ENCODE assay signal across 16 cellular contexts in genomic region chr12:90281156-90281868, GRCh38.
A peak's percentile ranks its signal among the peaks of the same experiment; 100 is the strongest.
DNase-seq lines count a peak whose midpoint lies in the region; ATAC-seq and TF ChIP-seq lines count a peak whose summit lies in the region.
"Had no signal": no experiment of that assay in that cellular context is flagged by ENCODE, and none has a peak within 500 bp of the region (broad histone marks: within the 10 kb centered on the region; RNA-seq: fewer than 3 reads in every experiment).

No MANE protein-coding gene starts in this region.

- no peaks in the 10 kb centered on the region for H3K79me2 ChIP-seq in OCI-LY3 (ENCODE audit: low read length)

- H3K4me3 ChIP-seq in OCI-LY3 (ENCODE audit: low read length) (no peak overlapping the region), endodermal cell (ENCODE audit: low read length) (peak overlapping the region; percentile 18), HAP-1 (no peak overlapping the region)

- H2AFZ ChIP-seq in OCI-LY3 (ENCODE audit: low read depth, low read length) = no peak overlapping the region

- TF ChIP-seq CTCF in OCI-LY3 (IDR thresholded peaks at IDR 0.05; ENCODE audit: low read depth, low read length) (no peak), endodermal cell (conservative IDR thresholded peaks at IDR 0.05) (no peak)

- peaks cover 15% of the 10 kb centered on the region for H3K4me1 Mint-ChIP-seq in activated naive CD4-positive, alpha-beta T cell treated with anti-CD3 and anti-CD28 coated beads, Interleukin-2, amount 50 U/mL, for 24 hours
- no peaks in the 10 kb centered on the region for H3K4me1 Mint-ChIP-seq in endodermal cell
- peaks cover 13 to 21% of the 10 kb centered on the region in 2 donors for H3K4me1 Mint-ChIP-seq in stimulated activated naive B cell treated with anti-CD40 and anti-IgM and Interleukin-4, amounts not matched to agents 10 μg/mL and 1 μg/mL and 100 μg/mL, for 72 hours
- H3K4me1 Mint-ChIP-seq: CD14-positive monocyte had no signal

- H3K27ac ChIP-seq in OCI-LY3 (ENCODE audit: low read length) (peak overlapping the region; percentile 60; the same call in 1 of the 2 replicates), endodermal cell (ENCODE audit: low read depth, low read length) (no peak overlapping the region)

- ATAC-seq in stimulated activated naive B cell treated with anti-CD40 and anti-IgM and Interleukin-4, amounts not matched to agents 10 μg/mL and 1 μg/mL and 100 μg/mL, for 72 hours (replicated peaks) = no peak
- ATAC-seq in left cardiac atrium = no peak

- H3K27me3 ChIP-seq in OCI-LY3 (ENCODE audit: low read depth, low read length) (no peaks in the 10 kb centered on the region), endodermal cell (ENCODE audit: control insufficient read depth, insufficient read depth, low read length, poor library complexity, severe bottlenecking) (no peaks in the 10 kb centered on the region), HAP-1 (ENCODE audit: low read depth) (no peaks in the 10 kb centered on the region)

- in situ Hi-C loops in HAP-1 (cut with MboI; ENCODE audit: low sequenced_read_pairs) = no loop called here

- WGBS in endodermal cell (ENCODE audit: insufficient coverage in 1 of 2, insufficient read length in 1 of 2), 2 experiments = 77 to 89% methylated on average over 1 of the region's 1 CpG

- H3K27ac Mint-ChIP-seq in activated naive CD4-positive, alpha-beta T cell treated with anti-CD3 and anti-CD28 coated beads, Interleukin-2, amount 50 U/mL, for 24 hours = peak overlapping the region; percentile 85
- no peak overlapping the region for H3K27ac Mint-ChIP-seq in endodermal cell
- H3K27ac Mint-ChIP-seq in stimulated activated naive B cell treated with anti-CD40 and anti-IgM and Interleukin-4, amounts not matched to agents 10 μg/mL and 1 μg/mL and 100 μg/mL, for 72 hours = peak overlapping the region; percentile 92
- H3K27ac Mint-ChIP-seq: HFFc6 had no signal

- H3K4me3 Mint-ChIP-seq in activated naive CD4-positive, alpha-beta T cell treated with anti-CD3 and anti-CD28 coated beads, Interleukin-2, amount 50 U/mL, for 24 hours = no peak overlapping the region
- H3K4me3 Mint-ChIP-seq in endodermal cell = no peak overlapping the region
- H3K4me3 Mint-ChIP-seq in stimulated activated naive B cell treated with anti-CD40 and anti-IgM and Interleukin-4, amounts not matched to agents 10 μg/mL and 1 μg/mL and 100 μg/mL, for 72 hours = no peak overlapping the region
- H3K4me3 Mint-ChIP-seq: CD14-positive monocyte, HFFc6 had no signal

- no peaks in the 10 kb centered on the region for H3K9me3 Mint-ChIP-seq in activated naive CD4-positive, alpha-beta T cell treated with anti-CD3 and anti-CD28 coated beads, Interleukin-2, amount 50 U/mL, for 24 hours
- H3K9me3 Mint-ChIP-seq in endodermal cell = peaks cover 36% of the 10 kb centered on the region
- peaks cover 14 to 18% of the 10 kb centered on the region in 2 donors for H3K9me3 Mint-ChIP-seq in stimulated activated naive B cell treated with anti-CD40 and anti-IgM and Interleukin-4, amounts not matched to agents 10 μg/mL and 1 μg/mL and 100 μg/mL, for 72 hours

- no peak overlapping the region for H3K4me2 ChIP-seq in OCI-LY3 (ENCODE audit: low read length)

- no peak overlapping the region for H3K9ac ChIP-seq in OCI-LY3 (ENCODE audit: low read length)
- H3K9ac ChIP-seq in endodermal cell (ENCODE audit: extremely low read depth, low read length, poor library complexity, severe bottlenecking) = no peak overlapping the region

- H3K27me3 Mint-ChIP-seq in activated naive CD4-positive, alpha-beta T cell treated with anti-CD3 and anti-CD28 coated beads, Interleukin-2, amount 50 U/mL, for 24 hours = no peaks in the 10 kb centered on the region
- no peaks in the 10 kb centered on the region for H3K27me3 Mint-ChIP-seq in endodermal cell (ENCODE audit: insufficient read depth)
- no peaks in the 10 kb centered on the region for H3K27me3 Mint-ChIP-seq in stimulated activated naive B cell treated with anti-CD40 and anti-IgM and Interleukin-4, amounts not matched to agents 10 μg/mL and 1 μg/mL and 100 μg/mL, for 72 hours

- no peak for DNase-seq in activated naive CD4-positive, alpha-beta T cell (lab: John Stamatoyannopoulos, UW)
- no peak for DNase-seq in endodermal cell
- DNase-seq in stimulated activated naive B cell treated with anti-CD40 and anti-IgM and Interleukin-4, amounts not matched to agents 10 μg/mL and 1 μg/mL and 100 μg/mL, for 72 hours = no peak
- DNase-seq in HAP-1 (ENCODE audit: low spot score in 2 of 2) = no peak
- no peak for DNase-seq in left cardiac atrium
- DNase-seq: AML-193, DMS 273 treated with DMSO at 0.1 percent for 48 hours, GF-D8, HFFc6, NCI-H1048, NCI-H1436 treated with DMSO at 0.1 percent for 48 hours, NCI-H2081, NCI-H82 had no signal

- H3K36me3 ChIP-seq in OCI-LY3 (replicated peaks; ENCODE audit: low read depth, low read length) (no peaks in the 10 kb centered on the region), endodermal cell (ENCODE audit: control insufficient read depth, insufficient read depth, low read length) (no peaks in the 10 kb centered on the region), HAP-1 (replicated peaks) (no peaks in the 10 kb centered on the region)

- no peaks in the 10 kb centered on the region for H4K20me1 ChIP-seq in OCI-LY3 (ENCODE audit: insufficient read depth, low read length)

- intact Hi-C loops in left cardiac atrium (cut with DNase I) = no loop called here

- H3K9me3 ChIP-seq in OCI-LY3 (ENCODE audit: insufficient read depth, low read length) (peaks cover 16% of the 10 kb centered on the region; the same call in 1 of the 2 replicates), endodermal cell (ENCODE audit: control insufficient read depth, low read length) (peaks cover 20% of the 10 kb centered on the region), HAP-1 (0 out of 2 replicates have a peak, but pooled peaks cover 3% of the 10 kb centered on the region)

- H3K4me1 ChIP-seq in OCI-LY3 (ENCODE audit: low read length) = peaks cover 15% of the 10 kb centered on the region; the same call in 1 of the 2 replicates
- H3K4me1 ChIP-seq in endodermal cell (ENCODE audit: control insufficient read depth, insufficient read depth, low read length) = no peaks in the 10 kb centered on the region
- H3K4me1 ChIP-seq in HAP-1 = no peaks in the 10 kb centered on the region

- no peaks in the 10 kb centered on the region for H3K36me3 Mint-ChIP-seq in activated naive CD4-positive, alpha-beta T cell treated with anti-CD3 and anti-CD28 coated beads, Interleukin-2, amount 50 U/mL, for 24 hours
- peaks cover 5% of the 10 kb centered on the region for H3K36me3 Mint-ChIP-seq in endodermal cell (ENCODE audit: low read depth)
- H3K36me3 Mint-ChIP-seq in stimulated activated naive B cell treated with anti-CD40 and anti-IgM and Interleukin-4, amounts not matched to agents 10 μg/mL and 1 μg/mL and 100 μg/mL, for 72 hours = peaks cover 12 to 18% of the 10 kb centered on the region in 2 donors
- H3K36me3 Mint-ChIP-seq: CD14-positive monocyte had no signal
